Comparison of ENCODE assay signal across 9 cellular contexts in the genomic region with DNA sequence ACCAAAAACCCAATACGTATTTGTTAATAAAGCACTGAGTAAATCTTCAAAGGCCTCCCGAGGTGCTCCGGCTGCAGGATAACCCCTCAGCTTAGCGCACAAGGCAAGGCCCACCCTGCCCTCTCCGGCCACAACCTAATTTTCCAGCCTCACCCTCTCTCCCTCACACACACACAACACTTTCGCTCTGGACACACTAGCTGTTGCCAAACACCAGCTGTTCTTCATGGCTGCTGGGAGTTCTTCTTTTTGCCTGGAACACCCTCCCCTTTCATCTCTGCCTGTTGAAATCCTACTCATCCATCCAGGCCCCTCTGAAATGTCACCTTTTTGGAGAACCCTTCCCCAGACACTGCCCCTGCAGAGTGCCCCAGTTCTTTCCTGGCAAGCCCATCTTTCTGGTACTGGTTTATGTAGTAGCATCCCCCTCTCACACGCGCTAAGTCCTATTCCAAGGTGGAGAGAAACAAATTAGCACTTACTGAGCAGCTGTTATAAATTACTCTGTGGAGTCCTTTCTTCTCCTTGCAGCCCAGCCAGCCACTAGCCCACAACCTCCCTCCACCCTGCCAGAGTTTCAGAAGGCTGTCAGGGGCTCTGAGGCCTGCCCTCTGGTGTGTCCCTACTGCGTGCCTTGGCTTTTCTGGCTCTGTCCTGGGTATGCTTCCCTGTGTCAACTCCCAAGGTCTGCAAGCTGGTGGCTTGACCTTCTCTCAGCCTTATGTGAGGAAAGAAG. TPM values are rescaled to one million over a fixed set of nuclear protein-coding genes. Genes with fewer than 3 reads are reported as not detected.
A peak's percentile ranks its signal among the peaks of the same experiment; 100 is the strongest.
DNase-seq lines count a peak whose midpoint lies in the region; ATAC-seq, FAIRE-seq and TF ChIP-seq lines count a peak whose summit lies in the region.
"Had no signal": no experiment of that assay in that cellular context is flagged by ENCODE, and none has a peak within 500 bp of the region (broad histone marks: within the 10 kb centered on the region; RNA-seq: fewer than 3 reads in every experiment).

No MANE protein-coding gene starts in this region.

- intact Hi-C loops in CD4-positive, alpha-beta memory T cell (cut with micrococcal nuclease), result loop anchor here (2.0 to 5.0 kb wide), 5 partner anchors 25 to 519 kb away; partner anchors contain the start of genes CCND2 and PARP11
- intact Hi-C loops in mucosa of descending colon (cut with DNase I, micrococcal nuclease), result no loop called here

- peaks cover 12% of the 10 kb centered on the region in 2 donors for H3K36me3 Mint-ChIP-seq in CD4-positive, alpha-beta memory T cell
- H3K36me3 Mint-ChIP-seq in astrocyte (ENCODE audit: low read depth, unreplicated experiment), result no peaks in the 10 kb centered on the region

- peak overlapping the region; percentile 67 for H3K4me2 ChIP-seq in KMS-11
- H3K4me2 ChIP-seq in astrocyte (ENCODE audit: low read length), result peak overlapping the region; percentile 85

- POLR2A ChIA-PET in CD4-positive, alpha-beta memory T cell (lab: Charles Lee; ENCODE audit: partially characterized antibody), result interaction anchor here (0.6 to 2.4 kb wide), 18 partner anchors 10 to 518 kb away, joined by 3 to 9 read pairs (median 3); partner anchors contain the start of gene PARP11

- peak overlapping the region; percentile 89 for H3K27ac ChIP-seq in CD4-positive, alpha-beta memory T cell (ENCODE audit: low read depth, low read length)
- H3K27ac ChIP-seq in KMS-11 (no peak overlapping the region), astrocyte (ENCODE audit: low read depth, low read length) (no peak overlapping the region)

- H3K4me1 ChIP-seq in CD4-positive, alpha-beta memory T cell (ENCODE audit: insufficient read depth, low read length), result peaks cover 53% of the 10 kb centered on the region
- H3K4me1 ChIP-seq in KMS-11 (ENCODE audit: low read depth, poor library complexity, severe bottlenecking) (no peaks in the 10 kb centered on the region), astrocyte (ENCODE audit: insufficient read depth, low read length) (peaks cover 6% of the 10 kb centered on the region), mucosa of descending colon (ENCODE audit: low read depth) (peaks cover 21% of the 10 kb centered on the region)

- H3K9ac ChIP-seq in KMS-11 (peak overlapping the region; percentile 56; the same call in 1 of the 2 replicates), astrocyte (ENCODE audit: low read length) (peak overlapping the region; percentile 76)

- no peaks in the 10 kb centered on the region for H3K9me3 ChIP-seq in CD4-positive, alpha-beta memory T cell (ENCODE audit: control insufficient read depth in 1 of 2, low read length in 2 of 2)
- H3K9me3 ChIP-seq in astrocyte (ENCODE audit: insufficient read depth, low read depth, low read length) (no peaks in the 10 kb centered on the region), mucosa of descending colon (no peaks in the 10 kb centered on the region)

- peak overlapping the region; percentile 87 to 95 (median 92) for H3K4me3 Mint-ChIP-seq in CD4-positive, alpha-beta memory T cell
- H3K4me3 Mint-ChIP-seq in astrocyte (ENCODE audit: unreplicated experiment), result peak overlapping the region; percentile 72

- H3K36me3 ChIP-seq in CD4-positive, alpha-beta memory T cell (ENCODE audit: insufficient read depth, low read length), result no peaks in the 10 kb centered on the region
- H3K36me3 ChIP-seq in KMS-11 (ENCODE audit: insufficient read depth), result no peaks in the 10 kb centered on the region
- no peaks in the 10 kb centered on the region for H3K36me3 ChIP-seq in astrocyte (ENCODE audit: insufficient read depth, low read length)
- no peaks in the 10 kb centered on the region for H3K36me3 ChIP-seq in mucosa of descending colon (ENCODE audit: low read depth)

- CTCF ChIA-PET in CD4-positive, alpha-beta memory T cell (lab: Charles Lee; ENCODE audit: partially characterized antibody), result interaction anchor here (1.0 to 2.7 kb wide), 10 partner anchors 9 to 453 kb away, joined by 3 to 10 read pairs (median 5); no protein-coding TSS in a partner anchor

- H3K27ac Mint-ChIP-seq in CD4-positive, alpha-beta memory T cell, result peak overlapping the region; percentile 94 to 99 (median 97)
- H3K27ac Mint-ChIP-seq in astrocyte (ENCODE audit: unreplicated experiment), result no peak overlapping the region

- no peak for FAIRE-seq in astrocyte (lab: Jason Lieb, UNC)
- FAIRE-seq: endometrium had no signal

- H3K79me2 ChIP-seq in KMS-11 (ENCODE audit: insufficient read depth, low read depth) (no peaks in the 10 kb centered on the region), astrocyte (ENCODE audit: insufficient read depth, low read length) (no peaks in the 10 kb centered on the region)

- peaks cover 50 to 59% (median 54%) of the 10 kb centered on the region in 4 donors for H3K4me1 Mint-ChIP-seq in CD4-positive, alpha-beta memory T cell
- H3K4me1 Mint-ChIP-seq in astrocyte (ENCODE audit: low read depth, unreplicated experiment), result peaks cover 2% of the 10 kb centered on the region

- peak overlapping the region; percentile 82 to 89 for H3K4me3 ChIP-seq in CD4-positive, alpha-beta memory T cell (ENCODE audit: low read length in 2 of 2)
- H3K4me3 ChIP-seq in KMS-11 (IDR thresholded peaks at IDR 0.05; ENCODE audit: insufficient read depth, low read depth, low read length) (no peak overlapping the region), astrocyte (ENCODE audit: insufficient read depth, low read depth, low read length) (peak overlapping the region; percentile 55), mucosa of descending colon (no peak overlapping the region)

- ATAC-seq in mucosa of descending colon, result peak; percentile 30
- ATAC-seq in HG02798 (IDR thresholded peaks at IDR 0.05; ENCODE audit: poor library complexity, unreplicated experiment), result no peak
- ATAC-seq in GM21529 (IDR thresholded peaks at IDR 0.05; ENCODE audit: unreplicated experiment), result no peak
- ATAC-seq in HG02870 (IDR thresholded peaks at IDR 0.05; ENCODE audit: unreplicated experiment), result no peak

- TF ChIP-seq CTCF in KMS-11 (conservative IDR thresholded peaks at IDR 0.05; ENCODE audit: low read depth, low read length) (no peak), astrocyte (IDR thresholded peaks at IDR 0.05; ENCODE audit: insufficient read depth, low read depth, low read length) (no peak), mucosa of descending colon (IDR thresholded peaks at IDR 0.05) (no peak)

- H3K27me3 ChIP-seq in CD4-positive, alpha-beta memory T cell (ENCODE audit: insufficient read depth, low read length), result no peaks in the 10 kb centered on the region
- H3K27me3 ChIP-seq in KMS-11 (ENCODE audit: insufficient read depth, low read depth) (no peaks in the 10 kb centered on the region), astrocyte (ENCODE audit: insufficient read depth, low read length) (no peaks in the 10 kb centered on the region)

- H4K20me1 ChIP-seq in KMS-11 (ENCODE audit: insufficient read depth) (no peaks in the 10 kb centered on the region), astrocyte (ENCODE audit: insufficient read depth, low read length) (no peaks in the 10 kb centered on the region)

- no peaks in the 10 kb centered on the region for H3K9me3 Mint-ChIP-seq in CD4-positive, alpha-beta memory T cell
- no peaks in the 10 kb centered on the region for H3K9me3 Mint-ChIP-seq in astrocyte (ENCODE audit: unreplicated experiment)

- H2AFZ ChIP-seq in KMS-11 (ENCODE audit: low read depth) (peak overlapping the region; percentile 67), astrocyte (ENCODE audit: low read depth, low read length) (peak overlapping the region; percentile 88)

- peak in 1 of 5 donors; percentile 8 for DNase-seq in CD4-positive, alpha-beta memory T cell
- DNase-seq in astrocyte (ENCODE audit: low read depth) (no peak), mucosa of descending colon (peak in 2 of 3 donors; percentile 43 to 49), occipital lobe (lab: John Stamatoyannopoulos, UW) (no peak)

- no peaks in the 10 kb centered on the region for H3K27me3 Mint-ChIP-seq in CD4-positive, alpha-beta memory T cell
- H3K27me3 Mint-ChIP-seq in astrocyte (ENCODE audit: low read depth, unreplicated experiment), result peaks cover 53% of the 10 kb centered on the region

RNA-seq across cellular contexts. Expression of gene CRACR2A, which starts 0.8 kb away (rescaled TPM):
- 10 to 100 TPM; 34.4 to 37.6 TPM for total RNA-seq in CD4-positive, alpha-beta memory T cell
- 10 to 100 TPM in 1 of 2 donors, 1 to 10 TPM in 1; 5.6 to 21.4 TPM for polyA plus RNA-seq in CD4-positive, alpha-beta memory T cell
- total RNA-seq in astrocyte (0.96 and 1.5 TPM in 2 replicates), mucosa of descending colon (10 to 100 TPM; 26.9 to 72.5 (median 69.7) TPM), occipital lobe (1.1 TPM)

Comparison
In these comparisons a context has a peak if more than half of its experiments do, and no peak if none do; other contexts are left out.
1. DNase-seq: peak in mucosa of descending colon (2 of 3); none in astrocyte (single experiment) and occipital lobe (single experiment).
2. H3K4me3 ChIP-seq: peak in CD4-positive, alpha-beta memory T cell (2 of 2) and astrocyte (single experiment); none in KMS-11 (single experiment) and mucosa of descending colon (single experiment).
3. RNA of gene CRACR2A, which starts 0.8 kb away (total RNA-seq): 26.9 to 72.5 TPM in mucosa of descending colon and 34.4 to 37.6 TPM in CD4-positive, alpha-beta memory T cell; 0.96 to 1.5 TPM in astrocyte and 1.1 TPM in occipital lobe (single experiment); every median in the first group is over 10 times any median in the second.